Comparison of ENCODE assay signal across 28 cellular contexts in genomic region chr12:54003625-54004024, GRCh38. TPM values are rescaled to one million over a fixed set of nuclear protein-coding genes. Genes with fewer than 3 reads are reported as not detected.
A peak's percentile ranks its signal among the peaks of the same experiment; 100 is the strongest.
DNase-seq lines count a peak whose midpoint lies in the region; ATAC-seq and TF ChIP-seq lines count a peak whose summit lies in the region.
"Had no signal": no experiment of that assay in that cellular context is flagged by ENCODE, and none has a peak within 500 bp of the region (broad histone marks: within the 10 kb centered on the region; RNA-seq: fewer than 3 reads in every experiment).

No MANE protein-coding gene starts in this region.

- no peak overlapping the region for H3K9ac ChIP-seq in mammary epithelial cell (ENCODE audit: insufficient read depth, low read length)
- H3K9ac ChIP-seq: GM23248 had no signal

- in situ Hi-C loops in mammary epithelial cell (cut with MboI; ENCODE audit: low sequenced_read_pairs in 2 of 2), result loop anchor here (25.0 kb wide), 1 partner anchor 359 kb away; the partner anchor contains the start of gene GPR84 (in 2 of the 2)

- POLR2A ChIA-PET in MCF 10A (lab: Yijun Ruan, JAX), result interaction anchor here (0.8 to 0.9 kb wide), 2 partner anchors 65 to 198 kb away, joined by 4 read pairs; partner anchors contain the start of gene HOXC13

- H3K36me3 ChIP-seq in mammary epithelial cell (ENCODE audit: insufficient read depth, low read length) (no peaks in the 10 kb centered on the region), tibial nerve (peaks cover 0 to 4% (median 0%) of the 10 kb centered on the region in 3 donors)
- H3K36me3 ChIP-seq: adrenal gland, pancreas, right atrium auricular region, vagina had no signal

- H3K36me3 Mint-ChIP-seq in MCF 10A (ENCODE audit: insufficient read depth, unreplicated experiment) (peaks cover 9% of the 10 kb centered on the region), neural crest cell (ENCODE audit: low read depth) (peaks cover 3% of the 10 kb centered on the region)
- H3K36me3 Mint-ChIP-seq in activated T-helper 1 cell treated with anti-CD3 and anti-CD28 coated beads, Interleukin-12 subunit alpha, Interleukin-12 subunit beta, Interleukin-2, Interleukin-4 antibody, amounts not matched to agents 30 ng/mL and 10 ng/mL and 1 ng/mL, durations not matched to agents 14 hours and 24 hours and 36 hours (ENCODE audit: low read depth), result peaks cover 8% of the 10 kb centered on the region
- H3K36me3 Mint-ChIP-seq: stimulated activated effector memory CD8-positive, alpha-beta T cell treated with anti-CD3 and anti-CD28 coated beads, Interleukin-12 subunit alpha, Interleukin-12 subunit beta, amount 100 ng/mL, for 72 hours had no signal

- H3K27me3 ChIP-seq in mammary epithelial cell (ENCODE audit: insufficient read depth, low read length) (no peaks in the 10 kb centered on the region), tibial nerve (peaks cover 0 to 53% of the 10 kb centered on the region in 2 donors)

- no peak for TF ChIP-seq CTCF in MCF 10A (IDR thresholded peaks at IDR 0.05; ENCODE audit: unreplicated experiment)
- TF ChIP-seq CTCF in mammary epithelial cell (conservative IDR thresholded peaks at IDR 0.05 in 1 of 2, IDR thresholded peaks at IDR 0.05 in 1 of 2; ENCODE audit: extremely low read depth in 1 of 2, insufficient read depth in 1 of 2, low read depth in 1 of 2, low read length in 2 of 2), result no peak
- no peak for TF ChIP-seq CTCF in neural crest cell (conservative IDR thresholded peaks at IDR 0.05)
- TF ChIP-seq CTCF in tibial nerve (IDR thresholded peaks at IDR 0.05), result no peak

- peak overlapping the region; percentile 3 for H3K27ac Mint-ChIP-seq in MCF 10A (ENCODE audit: low read depth, unreplicated experiment)
- H3K27ac Mint-ChIP-seq in activated T-helper 1 cell treated with anti-CD3 and anti-CD28 coated beads, Interleukin-12 subunit alpha, Interleukin-12 subunit beta, Interleukin-2, Interleukin-4 antibody, amounts not matched to agents 30 ng/mL and 10 ng/mL and 1 ng/mL, durations not matched to agents 14 hours and 24 hours and 36 hours, result peak overlapping the region; percentile 78
- H3K27ac Mint-ChIP-seq in neural crest cell (ENCODE audit: unreplicated experiment), result no peak overlapping the region
- H3K27ac Mint-ChIP-seq: activated CD8-positive, alpha-beta T cell treated with anti-CD3 and anti-CD28 coated beads for 36 hours; HFFc6; stimulated activated effector memory CD8-positive, alpha-beta T cell treated with anti-CD3 and anti-CD28 coated beads, Interleukin-12 subunit alpha, Interleukin-12 subunit beta, amount 100 ng/mL, for 72 hours; T-helper 1 cell treated with Interleukin-12 subunit alpha and Interleukin-12 subunit beta and Interleukin-4 antibody, amounts not matched to agents 30 μg/mL and 1 μg/mL, for 36 hours had no signal

- TF ChIP-seq POLR2A in tibial nerve (IDR thresholded peaks at IDR 0.05), result no peak

- H4K20me1 ChIP-seq in mammary epithelial cell (ENCODE audit: insufficient read depth, low read length), result no peaks in the 10 kb centered on the region

- H3K4me3 ChIP-seq in mammary epithelial cell (replicated peaks in 1 of 3; ENCODE audit: insufficient read depth in 1 of 3, low read depth in 2 of 3, low read length in 3 of 3) (no peak overlapping the region), tibial nerve (no peak overlapping the region)
- H3K4me3 ChIP-seq: adrenal gland, GM23248, pancreas, right atrium auricular region, vagina had no signal

- H3K9me3 Mint-ChIP-seq in MCF 10A (ENCODE audit: unreplicated experiment), result no peaks in the 10 kb centered on the region
- H3K9me3 Mint-ChIP-seq in activated T-helper 1 cell treated with anti-CD3 and anti-CD28 coated beads, Interleukin-12 subunit alpha, Interleukin-12 subunit beta, Interleukin-2, Interleukin-4 antibody, amounts not matched to agents 30 ng/mL and 10 ng/mL and 1 ng/mL, durations not matched to agents 14 hours and 24 hours and 36 hours, result no peaks in the 10 kb centered on the region
- no peaks in the 10 kb centered on the region for H3K9me3 Mint-ChIP-seq in neural crest cell
- H3K9me3 Mint-ChIP-seq: activated CD8-positive, alpha-beta T cell treated with anti-CD3 and anti-CD28 coated beads for 36 hours; HFFc6; stimulated activated effector memory CD8-positive, alpha-beta T cell treated with anti-CD3 and anti-CD28 coated beads, Interleukin-12 subunit alpha, Interleukin-12 subunit beta, amount 100 ng/mL, for 72 hours; T-helper 1 cell treated with Interleukin-12 subunit alpha and Interleukin-12 subunit beta and Interleukin-4 antibody, amounts not matched to agents 30 μg/mL and 1 μg/mL, for 36 hours had no signal

- H2AFZ ChIP-seq in mammary epithelial cell (ENCODE audit: low read depth, low read length), result no peak overlapping the region
- H2AFZ ChIP-seq: GM23248 had no signal

- no peak overlapping the region for H3K27ac ChIP-seq in mammary epithelial cell (ENCODE audit: insufficient read depth, low read depth, low read length)
- H3K27ac ChIP-seq in tibial nerve, result peak overlapping the region; percentile 54 to 99 (median 86)
- H3K27ac ChIP-seq: epithelial cell of prostate, GM23248, pancreas, right atrium auricular region, vagina had no signal

- H3K4me1 ChIP-seq in mammary epithelial cell (ENCODE audit: insufficient read depth, low read length) (peaks cover 8% of the 10 kb centered on the region), tibial nerve (peaks cover 0 to 92% (median 14%) of the 10 kb centered on the region in 4 donors)

- 71% methylated on average over 1 of the region's 3 CpGs for WGBS in mammary epithelial cell (ENCODE audit: low coverage, missing lambda C conversion rate)
- WGBS in tibial nerve, 2 donors, result 48 to 56% methylated on average over 3 of the region's 3 CpGs

- no peak overlapping the region for H3K4me2 ChIP-seq in mammary epithelial cell (ENCODE audit: insufficient read depth, low read depth, low read length)

- H3K27me3 Mint-ChIP-seq in MCF 10A (ENCODE audit: insufficient read depth, unreplicated experiment) (no peaks in the 10 kb centered on the region), neural crest cell (ENCODE audit: low read depth) (peaks cover 100% of the 10 kb centered on the region)
- peaks cover 95% of the 10 kb centered on the region for H3K27me3 Mint-ChIP-seq in activated T-helper 1 cell treated with anti-CD3 and anti-CD28 coated beads, Interleukin-12 subunit alpha, Interleukin-12 subunit beta, Interleukin-2, Interleukin-4 antibody, amounts not matched to agents 30 ng/mL and 10 ng/mL and 1 ng/mL, durations not matched to agents 14 hours and 24 hours and 36 hours (ENCODE audit: insufficient read depth)

- TF ChIP-seq EP300 in tibial nerve (IDR thresholded peaks at IDR 0.05), result no peak

- peaks cover 19% of the 10 kb centered on the region for H3K4me1 Mint-ChIP-seq in MCF 10A (ENCODE audit: insufficient read depth, unreplicated experiment)
- peaks cover 22% of the 10 kb centered on the region for H3K4me1 Mint-ChIP-seq in activated T-helper 1 cell treated with anti-CD3 and anti-CD28 coated beads, Interleukin-12 subunit alpha, Interleukin-12 subunit beta, Interleukin-2, Interleukin-4 antibody, amounts not matched to agents 30 ng/mL and 10 ng/mL and 1 ng/mL, durations not matched to agents 14 hours and 24 hours and 36 hours (ENCODE audit: low read depth)
- H3K4me1 Mint-ChIP-seq in neural crest cell, result peaks cover 21% of the 10 kb centered on the region

- no TSS peak for BruUV-seq in MCF 10A (replicated peaks; lab: Mats Ljungman, UMichigan)
- BruUV-seq in mammary epithelial cell (replicated peaks; lab: Mats Ljungman, UMichigan), result no TSS peak

- no peak for DNase-seq in MCF 10A (ENCODE audit: unreplicated experiment)
- no peak for DNase-seq in mammary epithelial cell
- no peak for DNase-seq in activated T-helper 1 cell treated with anti-CD3 and anti-CD28 coated beads, Interleukin-12 subunit alpha, Interleukin-12 subunit beta, Interleukin-2, Interleukin-4 antibody, amounts not matched to agents 30 ng/mL and 10 ng/mL and 1 ng/mL, durations not matched to agents 14 hours and 24 hours and 36 hours (ENCODE audit: low spot score)
- DNase-seq in neural crest cell (ENCODE audit: low read depth, low spot score), result no peak
- DNase-seq in tibial nerve (ENCODE audit: low spot score in 2 of 2), result no peak
- DNase-seq in middle frontal gyrus (ENCODE audit: extremely low spot score, low spot score), result no peak
- DNase-seq in NCI-H146 treated with DMSO at 0.1 percent for 48 hours (lab: John Stamatoyannopoulos, UW; ENCODE audit: unreplicated experiment), result no peak
- DNase-seq: activated CD4-positive, CD25-positive, alpha-beta regulatory T cell treated with anti-CD3 and anti-CD28 coated beads, Interleukin-2, amount 50 U/mL, for 72 hours; activated gamma-delta T cell; adrenal gland; DMS153; GM23248; HFFc6; midbrain; NCI-H1105; NCI-H2029 treated with DMSO at 0.1 percent for 48 hours; NCI-H2227 treated with DMSO at 0.1 percent for 48 hours; pancreas; stimulated activated CD4-positive, alpha-beta T cell treated with anti-CD3 and anti-CD28 coated beads, Interleukin-4, amount 100 ng/mL, for 24 hours had no signal

- CTCF ChIA-PET in MCF 10A (lab: Yijun Ruan, JAX) (interaction anchor here (0.9 to 12.4 kb wide), 7 partner anchors 18 to 257 kb away, joined by 3 to 200 read pairs (median 7); partner anchors contain the start of gene SMUG1), mammary epithelial cell (lab: Charles Lee; ENCODE audit: low non-redundant PET) (no interaction called here)

- H3K9me3 ChIP-seq in mammary epithelial cell (replicated peaks; ENCODE audit: insufficient read depth, low read length) (no peaks in the 10 kb centered on the region), tibial nerve (no peaks in the 10 kb centered on the region)
- H3K9me3 ChIP-seq: adrenal gland, pancreas, right atrium auricular region, vagina had no signal

- dilution Hi-C loops in mammary epithelial cell (cut with HindIII; ENCODE audit: low sequenced_read_pairs), result loop anchor here (25.0 kb wide), 1 partner anchor 359 kb away; the partner anchor contains the start of gene GPR84

- ATAC-seq in GM19328 (IDR thresholded peaks at IDR 0.05; ENCODE audit: unreplicated experiment), result no peak
- ATAC-seq: activated CD8-positive, alpha-beta T cell treated with anti-CD3 and anti-CD28 coated beads for 36 hours; pancreas; stimulated activated effector memory CD8-positive, alpha-beta T cell treated with anti-CD3 and anti-CD28 coated beads, Interleukin-12 subunit alpha, Interleukin-12 subunit beta, amount 100 ng/mL, for 72 hours had no signal

- H3K4me3 Mint-ChIP-seq in MCF 10A (ENCODE audit: unreplicated experiment), result no peak overlapping the region
- no peak overlapping the region for H3K4me3 Mint-ChIP-seq in activated T-helper 1 cell treated with anti-CD3 and anti-CD28 coated beads, Interleukin-12 subunit alpha, Interleukin-12 subunit beta, Interleukin-2, Interleukin-4 antibody, amounts not matched to agents 30 ng/mL and 10 ng/mL and 1 ng/mL, durations not matched to agents 14 hours and 24 hours and 36 hours
- H3K4me3 Mint-ChIP-seq in neural crest cell, result peak overlapping the region; percentile 79
- H3K4me3 Mint-ChIP-seq: activated CD8-positive, alpha-beta T cell treated with anti-CD3 and anti-CD28 coated beads for 36 hours; HFFc6; stimulated activated effector memory CD8-positive, alpha-beta T cell treated with anti-CD3 and anti-CD28 coated beads, Interleukin-12 subunit alpha, Interleukin-12 subunit beta, amount 100 ng/mL, for 72 hours; T-helper 1 cell treated with Interleukin-12 subunit alpha and Interleukin-12 subunit beta and Interleukin-4 antibody, amounts not matched to agents 30 μg/mL and 1 μg/mL, for 36 hours had no signal

- intact Hi-C loops in MCF 10A (cut with micrococcal nuclease) (loop anchor here (10.0 kb wide), 1 partner anchor 361 kb away; the partner anchor contains the start of gene GPR84), mammary epithelial cell (cut with micrococcal nuclease) (loop anchor here (10.0 kb wide), 1 partner anchor 361 kb away; the partner anchor contains the start of gene GPR84)
- intact Hi-C loops in activated T-helper 1 cell treated with anti-CD3 and anti-CD28 coated beads, Interleukin-12 subunit alpha, Interleukin-12 subunit beta, Interleukin-2, Interleukin-4 antibody, amounts not matched to agents 30 ng/mL and 10 ng/mL and 1 ng/mL, durations not matched to agents 14 hours and 24 hours and 36 hours (cut with micrococcal nuclease), result no loop called here

- peaks cover 12% of the 10 kb centered on the region for H3K79me2 ChIP-seq in mammary epithelial cell (ENCODE audit: insufficient read depth, low read length)

RNA-seq across cellular contexts. Expression of gene HOXC9, which starts 3.7 kb away (rescaled TPM):
- total RNA-seq in MCF 10A (2022) (5.2 and 6.0 TPM in 2 replicates), mammary epithelial cell (1 to 10 TPM; 3.2 to 9.4 TPM), neural crest cell (5.6 and 6.3 TPM in 2 replicates), tibial nerve (10 to 100 TPM in 1 of 4 donors, 1 to 10 TPM in 3; 4.4 to 10.5 (median 7.9) TPM)
- 2.9 TPM for polyA plus RNA-seq in mammary epithelial cell
- polyA minus RNA-seq in mammary epithelial cell, result 4.2 TPM
- not detected in 2 replicates for total RNA-seq in activated T-helper 1 cell treated with anti-CD3 and anti-CD28 coated beads, Interleukin-12 subunit alpha, Interleukin-12 subunit beta, Interleukin-2, Interleukin-4 antibody, amounts not matched to agents 30 ng/mL and 10 ng/mL and 1 ng/mL, durations not matched to agents 14 hours and 24 hours and 36 hours
- total RNA-seq: activated CD8-positive, alpha-beta T cell treated with anti-CD3 and anti-CD28 coated beads for 36 hours; liver; right atrium auricular region; vagina had no signal
- polyA plus RNA-seq: liver, neural cell had no signal

RNA-seq across cellular contexts. Expression of gene HOXC8, which starts 5.2 kb away (rescaled TPM):
- total RNA-seq in MCF 10A (2022) (6.0 and 6.9 TPM in 2 replicates), mammary epithelial cell (1 to 10 TPM; 2.3 to 7.9 TPM), neural crest cell (4.5 and 4.8 TPM in 2 replicates), tibial nerve (1 to 10 TPM in 3 of 4 donors, under 1 TPM in 1; 0.98 to 2.3 (median 2.0) TPM)
- 4.3 TPM for polyA plus RNA-seq in mammary epithelial cell
- 3.2 TPM for polyA minus RNA-seq in mammary epithelial cell
- not detected in 2 replicates for total RNA-seq in activated T-helper 1 cell treated with anti-CD3 and anti-CD28 coated beads, Interleukin-12 subunit alpha, Interleukin-12 subunit beta, Interleukin-2, Interleukin-4 antibody, amounts not matched to agents 30 ng/mL and 10 ng/mL and 1 ng/mL, durations not matched to agents 14 hours and 24 hours and 36 hours
- total RNA-seq: activated CD8-positive, alpha-beta T cell treated with anti-CD3 and anti-CD28 coated beads for 36 hours; HFFc6; liver; pancreas; right atrium auricular region; vagina had no signal
- polyA plus RNA-seq: liver, neural cell, pancreas had no signal

RNA-seq across cellular contexts. Expression of gene HOXC10, which starts 18.7 kb away (rescaled TPM):
- total RNA-seq in MCF 10A (2022), result not detected in 2 replicates
- total RNA-seq in mammary epithelial cell, result 1 to 10 TPM; 3.3 to 3.8 TPM
- polyA plus RNA-seq in mammary epithelial cell, result 0.83 TPM
- 1.2 TPM for polyA minus RNA-seq in mammary epithelial cell
- not detected in 2 replicates for total RNA-seq in activated T-helper 1 cell treated with anti-CD3 and anti-CD28 coated beads, Interleukin-12 subunit alpha, Interleukin-12 subunit beta, Interleukin-2, Interleukin-4 antibody, amounts not matched to agents 30 ng/mL and 10 ng/mL and 1 ng/mL, durations not matched to agents 14 hours and 24 hours and 36 hours
- 1.8 TPM in 2 replicates for total RNA-seq in neural crest cell
- total RNA-seq in tibial nerve, result 1 to 10 TPM; 1.7 to 6.1 (median 2.5) TPM
- total RNA-seq: activated CD8-positive, alpha-beta T cell treated with anti-CD3 and anti-CD28 coated beads for 36 hours; GM23248; liver; right atrium auricular region; vagina had no signal
- polyA plus RNA-seq: GM23248, liver, neural cell had no signal

RNA-seq across cellular contexts. Expression of gene HOXC6, which starts 24.6 kb away (rescaled TPM):
- total RNA-seq in MCF 10A (2022), result 7.1 and 11.5 TPM in 2 replicates
- 10 to 100 TPM in 1 of 2 donors, 1 to 10 TPM in 1; 1.7 to 10.9 TPM for total RNA-seq in mammary epithelial cell
- polyA plus RNA-seq in mammary epithelial cell, result 4.2 TPM
- polyA minus RNA-seq in mammary epithelial cell, result 0.57 TPM
- not detected in 2 replicates for total RNA-seq in activated T-helper 1 cell treated with anti-CD3 and anti-CD28 coated beads, Interleukin-12 subunit alpha, Interleukin-12 subunit beta, Interleukin-2, Interleukin-4 antibody, amounts not matched to agents 30 ng/mL and 10 ng/mL and 1 ng/mL, durations not matched to agents 14 hours and 24 hours and 36 hours
- total RNA-seq in neural crest cell, result 10.7 and 11.0 TPM in 2 replicates
- total RNA-seq in tibial nerve, result 10 to 100 TPM in 1 of 4 donors, 1 to 10 TPM in 3; 3.6 to 17.3 (median 7.2) TPM
- total RNA-seq: activated CD8-positive, alpha-beta T cell treated with anti-CD3 and anti-CD28 coated beads for 36 hours; right atrium auricular region; vagina had no signal
- polyA plus RNA-seq: liver, neural cell had no signal

RNA-seq across cellular contexts. Expression of gene HOTAIR, which starts 28.9 kb away (rescaled TPM):
- 1.5 and 2.0 TPM in 2 replicates for total RNA-seq in MCF 10A (2022)
- total RNA-seq in mammary epithelial cell, result under 1 TPM in 1 of 2 donors, not detected in 1; 0.67 TPM
- polyA plus RNA-seq in mammary epithelial cell, result 0.33 TPM
- not detected for polyA minus RNA-seq in mammary epithelial cell
- not detected in 2 replicates for total RNA-seq in activated T-helper 1 cell treated with anti-CD3 and anti-CD28 coated beads, Interleukin-12 subunit alpha, Interleukin-12 subunit beta, Interleukin-2, Interleukin-4 antibody, amounts not matched to agents 30 ng/mL and 10 ng/mL and 1 ng/mL, durations not matched to agents 14 hours and 24 hours and 36 hours
- not detected in 2 replicates for total RNA-seq in neural crest cell
- total RNA-seq in tibial nerve, result under 1 TPM in 3 of 4 donors, not detected in 1; 0.20 to 0.42 (median 0.30) TPM
- total RNA-seq: activated CD8-positive, alpha-beta T cell treated with anti-CD3 and anti-CD28 coated beads for 36 hours; adrenal gland; GM23248; liver; pancreas; right atrium auricular region; vagina had no signal
- polyA plus RNA-seq: adrenal gland, GM23248, liver, neural cell, pancreas had no signal
